Comparison of ENCODE assay signal across 38 cellular contexts in the genomic region with DNA sequence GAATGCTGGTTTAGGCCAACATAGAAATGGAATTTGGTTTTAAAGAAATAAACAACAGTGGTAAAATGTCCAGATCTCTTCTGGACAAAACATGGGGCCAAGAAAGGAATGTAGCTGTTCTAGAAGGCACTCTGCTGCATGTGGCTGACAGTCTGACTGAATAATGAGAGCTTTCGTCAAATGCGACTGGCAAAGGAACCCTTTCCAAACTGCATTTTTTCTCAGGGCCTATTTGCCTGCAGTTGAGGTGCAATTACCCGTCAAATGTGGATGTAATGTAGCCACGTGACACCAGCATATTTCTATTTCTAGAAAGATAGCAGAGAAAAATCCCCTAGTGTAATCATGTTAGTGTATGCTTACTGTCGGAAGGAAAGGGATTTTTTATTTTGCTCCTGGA.
"Had no signal": no experiment of that assay in that cellular context is flagged by ENCODE, and none has a peak within 500 bp of the region (broad histone marks: within the 10 kb centered on the region; RNA-seq: fewer than 3 reads in every experiment).

No MANE protein-coding gene starts in this region.

- H3K4me3 Mint-ChIP-seq: activated naive CD4-positive, alpha-beta T cell treated with anti-CD3 and anti-CD28 coated beads for 36 hours; activated naive CD4-positive, alpha-beta T cell treated with anti-CD3 and anti-CD28 coated beads, Interleukin-2, amount 10 ng/mL, durations not matched to agents 7 days and 5 days; activated naive CD4-positive, alpha-beta T cell treated with anti-CD3 and anti-CD28 coated beads, Interleukin-2, amount 50 U/mL, for 24 hours; activated naive CD8-positive, alpha-beta T cell; activated naive CD8-positive, alpha-beta T cell treated with anti-CD3 and anti-CD28 coated beads for 36 hours; activated naive CD8-positive, alpha-beta T cell treated with anti-CD3 and anti-CD28 coated beads, Interleukin-2, amount 10 ng/mL, durations not matched to agents 7 days and 5 days; activated naive CD8-positive, alpha-beta T cell treated with anti-CD3 and anti-CD28 coated beads, Interleukin-2, amount 50 U/mL, for 24 hours; activated T-cell treated with anti-CD3 and anti-CD28 coated beads, Interleukin-2, amount 50 U/mL, for 24 hours; activated T-cell treated with anti-CD3 and anti-CD28 coated beads, Interleukin-2, amount 50 U/mL, for 72 hours; activated T-helper 1 cell treated with anti-CD3 and anti-CD28 coated beads, Interleukin-12 subunit alpha, Interleukin-12 subunit beta, Interleukin-2, Interleukin-4 antibody, amounts not matched to agents 30 ng/mL and 10 ng/mL and 1 ng/mL, durations not matched to agents 14 hours and 24 hours and 36 hours; activated T-helper 17 cell treated with anti-CD3 and anti-CD28 coated beads, Interleukin-2, amount 50 U/mL, for 72 hours; brain; central memory CD8-positive, alpha-beta T cell had no signal

- H3K4me1 Mint-ChIP-seq: activated naive CD4-positive, alpha-beta T cell treated with anti-CD3 and anti-CD28 coated beads, Interleukin-2, amount 10 ng/mL, durations not matched to agents 7 days and 5 days; activated naive CD4-positive, alpha-beta T cell treated with anti-CD3 and anti-CD28 coated beads, Interleukin-2, amount 50 U/mL, for 24 hours; activated naive CD8-positive, alpha-beta T cell treated with anti-CD3 and anti-CD28 coated beads for 36 hours; activated naive CD8-positive, alpha-beta T cell treated with anti-CD3 and anti-CD28 coated beads, Interleukin-2, amount 10 ng/mL, durations not matched to agents 7 days and 5 days; activated naive CD8-positive, alpha-beta T cell treated with anti-CD3 and anti-CD28 coated beads, Interleukin-2, amount 50 U/mL, for 24 hours; activated T-helper 17 cell treated with anti-CD3 and anti-CD28 coated beads, Interleukin-2, amount 50 U/mL, for 72 hours; central memory CD8-positive, alpha-beta T cell had no signal

- H3K27me3 Mint-ChIP-seq: activated naive CD4-positive, alpha-beta T cell treated with anti-CD3 and anti-CD28 coated beads, Interleukin-2, amount 10 ng/mL, durations not matched to agents 7 days and 5 days; activated naive CD4-positive, alpha-beta T cell treated with anti-CD3 and anti-CD28 coated beads, Interleukin-2, amount 50 U/mL, for 24 hours; activated naive CD8-positive, alpha-beta T cell; activated naive CD8-positive, alpha-beta T cell treated with anti-CD3 and anti-CD28 coated beads for 36 hours; activated naive CD8-positive, alpha-beta T cell treated with anti-CD3 and anti-CD28 coated beads, Interleukin-2, amount 10 ng/mL, durations not matched to agents 7 days and 5 days; activated naive CD8-positive, alpha-beta T cell treated with anti-CD3 and anti-CD28 coated beads, Interleukin-2, amount 50 U/mL, for 24 hours; activated T-cell treated with anti-CD3 and anti-CD28 coated beads, Interleukin-2, amount 50 U/mL, for 24 hours; activated T-helper 17 cell treated with anti-CD3 and anti-CD28 coated beads, Interleukin-2, amount 50 U/mL, for 72 hours; brain; central memory CD8-positive, alpha-beta T cell had no signal

- H3K9me3 Mint-ChIP-seq: activated naive CD4-positive, alpha-beta T cell treated with anti-CD3 and anti-CD28 coated beads for 36 hours; activated naive CD4-positive, alpha-beta T cell treated with anti-CD3 and anti-CD28 coated beads, Interleukin-2, amount 10 ng/mL, durations not matched to agents 7 days and 5 days; activated naive CD4-positive, alpha-beta T cell treated with anti-CD3 and anti-CD28 coated beads, Interleukin-2, amount 50 U/mL, for 24 hours; activated naive CD8-positive, alpha-beta T cell treated with anti-CD3 and anti-CD28 coated beads for 36 hours; activated naive CD8-positive, alpha-beta T cell treated with anti-CD3 and anti-CD28 coated beads, Interleukin-2, amount 10 ng/mL, durations not matched to agents 7 days and 5 days; activated naive CD8-positive, alpha-beta T cell treated with anti-CD3 and anti-CD28 coated beads, Interleukin-2, amount 50 U/mL, for 24 hours; activated T-helper 1 cell treated with anti-CD3 and anti-CD28 coated beads, Interleukin-12 subunit alpha, Interleukin-12 subunit beta, Interleukin-2, Interleukin-4 antibody, amounts not matched to agents 30 ng/mL and 10 ng/mL and 1 ng/mL, durations not matched to agents 14 hours and 24 hours and 36 hours; activated T-helper 2 cell treated with anti-CD3 and anti-CD28 coated beads, Interferon-gamma antibody, Interleukin-2, Interleukin-4, amounts not matched to agents 10 μg/mL and 5 μg/mL and 100 μg/mL, durations not matched to agents 14 hours and 24 hours and 36 hours; brain had no signal

- DNase-seq: activated effector memory CD4-positive, alpha-beta T cell treated with anti-CD3 and anti-CD28 coated beads, Interleukin-2, amount 50 U/mL, for 16 hours; activated effector memory CD4-positive, alpha-beta T cell treated with Interleukin-2 at 50 U/mL for 16 hours; activated gamma-delta T cell; activated gamma-delta T cell treated with Interleukin-2 at 50 U/mL for 16 hours; activated naive CD4-positive, alpha-beta T cell; activated naive CD4-positive, alpha-beta T cell treated with anti-CD3 and anti-CD28 coated beads for 36 hours; activated naive CD4-positive, alpha-beta T cell treated with anti-CD3 and anti-CD28 coated beads, Interleukin-2, amount 10 ng/mL, durations not matched to agents 7 days and 5 days; activated naive CD4-positive, alpha-beta T cell treated with anti-CD3 and anti-CD28 coated beads, Interleukin-2, amount 50 U/mL, for 16 hours; activated naive CD4-positive, alpha-beta T cell treated with Interleukin-2 at 50 U/mL for 16 hours; activated naive CD8-positive, alpha-beta T cell treated with anti-CD3 and anti-CD28 coated beads for 36 hours; activated naive CD8-positive, alpha-beta T cell treated with anti-CD3 and anti-CD28 coated beads, Interleukin-2, amount 10 ng/mL, durations not matched to agents 7 days and 5 days; activated naive CD8-positive, alpha-beta T cell treated with anti-CD3 and anti-CD28 coated beads, Interleukin-2, amount 50 U/mL, for 24 hours; activated T-cell treated with anti-CD3 and anti-CD28 coated beads for 4 hours; activated T-cell treated with anti-CD3 and anti-CD28 coated beads, Interleukin-2, amount 50 U/mL, for 1 hour; activated T-cell treated with anti-CD3 and anti-CD28 coated beads, Interleukin-2, amount 50 U/mL, for 24 hours; activated T-cell treated with anti-CD3 and anti-CD28 coated beads, Interleukin-2, amount 50 U/mL, for 48 hours; activated T-cell treated with anti-CD3 and anti-CD28 coated beads, Interleukin-2, amount 50 U/mL, for 72 hours; adrenal gland; amniotic stem cell; amygdala; anterior cingulate cortex; aorta; body of pancreas; brain microvascular endothelial cell; caudate nucleus; central memory CD4-positive, alpha-beta T cell; cerebellar nuclear complex had no signal

- H3K9me3 ChIP-seq: adrenal gland, ascending aorta, body of pancreas, breast epithelium had no signal

- H3K36me3 ChIP-seq: adrenal gland, ascending aorta, brain microvascular endothelial cell, breast epithelium, cardiac muscle cell had no signal

- H3K4me3 ChIP-seq: adrenal gland, ascending aorta, body of pancreas, breast epithelium, cardiac muscle cell had no signal

- H3K27ac ChIP-seq: adrenal gland, ascending aorta, body of pancreas, brain microvascular endothelial cell, breast epithelium, cardiac muscle cell had no signal

- H3K36me3 Mint-ChIP-seq: activated naive CD4-positive, alpha-beta T cell treated with anti-CD3 and anti-CD28 coated beads, Interleukin-2, amount 10 ng/mL, durations not matched to agents 7 days and 5 days; activated naive CD4-positive, alpha-beta T cell treated with anti-CD3 and anti-CD28 coated beads, Interleukin-2, amount 50 U/mL, for 24 hours; activated naive CD4-positive, alpha-beta T cell treated with anti-CD3 and anti-CD28 coated beads, Interleukin-2, amount 50 U/mL, for 72 hours; activated naive CD8-positive, alpha-beta T cell; activated naive CD8-positive, alpha-beta T cell treated with anti-CD3 and anti-CD28 coated beads for 36 hours; activated naive CD8-positive, alpha-beta T cell treated with anti-CD3 and anti-CD28 coated beads, Interleukin-2, amount 10 ng/mL, durations not matched to agents 7 days and 5 days; brain had no signal

- H3K27me3 ChIP-seq: adrenal gland, ascending aorta, body of pancreas, brain microvascular endothelial cell, breast epithelium, cardiac muscle cell had no signal

- ATAC-seq: activated naive CD4-positive, alpha-beta T cell treated with anti-CD3 and anti-CD28 coated beads, Interleukin-2, amount 50 U/mL, for 72 hours; activated naive CD8-positive, alpha-beta T cell treated with anti-CD3 and anti-CD28 coated beads, Interleukin-2, amount 50 U/mL, for 24 hours; activated T-cell treated with anti-CD3 and anti-CD28 coated beads, Interleukin-2, amount 50 U/mL, for 72 hours; activated T-helper 17 cell treated with anti-CD3 and anti-CD28 coated beads, Interleukin-2, amount 50 U/mL, for 72 hours; body of pancreas had no signal

- H3K4me1 ChIP-seq: adrenal gland, ascending aorta, body of pancreas, breast epithelium had no signal

- H3K27ac Mint-ChIP-seq: activated naive CD4-positive, alpha-beta T cell treated with anti-CD3 and anti-CD28 coated beads for 36 hours; activated naive CD4-positive, alpha-beta T cell treated with anti-CD3 and anti-CD28 coated beads, Interleukin-2, amount 10 ng/mL, durations not matched to agents 7 days and 5 days; activated naive CD4-positive, alpha-beta T cell treated with anti-CD3 and anti-CD28 coated beads, Interleukin-2, amount 50 U/mL, for 24 hours; activated naive CD4-positive, alpha-beta T cell treated with anti-CD3 and anti-CD28 coated beads, Interleukin-2, amount 50 U/mL, for 72 hours; activated naive CD8-positive, alpha-beta T cell; activated naive CD8-positive, alpha-beta T cell treated with anti-CD3 and anti-CD28 coated beads for 36 hours; activated naive CD8-positive, alpha-beta T cell treated with anti-CD3 and anti-CD28 coated beads, Interleukin-2, amount 10 ng/mL, durations not matched to agents 7 days and 5 days; activated naive CD8-positive, alpha-beta T cell treated with anti-CD3 and anti-CD28 coated beads, Interleukin-2, amount 50 U/mL, for 24 hours; activated T-cell treated with anti-CD3 and anti-CD28 coated beads, Interleukin-2, amount 50 U/mL, for 24 hours; activated T-cell treated with anti-CD3 and anti-CD28 coated beads, Interleukin-2, amount 50 U/mL, for 72 hours; activated T-helper 1 cell treated with anti-CD3 and anti-CD28 coated beads, Interleukin-12 subunit alpha, Interleukin-12 subunit beta, Interleukin-2, Interleukin-4 antibody, amounts not matched to agents 30 ng/mL and 10 ng/mL and 1 ng/mL, durations not matched to agents 14 hours and 24 hours and 36 hours; activated T-helper 17 cell treated with anti-CD3 and anti-CD28 coated beads, Interleukin-2, amount 50 U/mL, for 72 hours; activated T-helper 2 cell treated with anti-CD3 and anti-CD28 coated beads, Interferon-gamma antibody, Interleukin-2, Interleukin-4, amounts not matched to agents 10 μg/mL and 5 μg/mL and 100 μg/mL, durations not matched to agents 14 hours and 24 hours and 36 hours had no signal
